ENCODE assay signal across 8 cellular contexts in the genomic region with DNA sequence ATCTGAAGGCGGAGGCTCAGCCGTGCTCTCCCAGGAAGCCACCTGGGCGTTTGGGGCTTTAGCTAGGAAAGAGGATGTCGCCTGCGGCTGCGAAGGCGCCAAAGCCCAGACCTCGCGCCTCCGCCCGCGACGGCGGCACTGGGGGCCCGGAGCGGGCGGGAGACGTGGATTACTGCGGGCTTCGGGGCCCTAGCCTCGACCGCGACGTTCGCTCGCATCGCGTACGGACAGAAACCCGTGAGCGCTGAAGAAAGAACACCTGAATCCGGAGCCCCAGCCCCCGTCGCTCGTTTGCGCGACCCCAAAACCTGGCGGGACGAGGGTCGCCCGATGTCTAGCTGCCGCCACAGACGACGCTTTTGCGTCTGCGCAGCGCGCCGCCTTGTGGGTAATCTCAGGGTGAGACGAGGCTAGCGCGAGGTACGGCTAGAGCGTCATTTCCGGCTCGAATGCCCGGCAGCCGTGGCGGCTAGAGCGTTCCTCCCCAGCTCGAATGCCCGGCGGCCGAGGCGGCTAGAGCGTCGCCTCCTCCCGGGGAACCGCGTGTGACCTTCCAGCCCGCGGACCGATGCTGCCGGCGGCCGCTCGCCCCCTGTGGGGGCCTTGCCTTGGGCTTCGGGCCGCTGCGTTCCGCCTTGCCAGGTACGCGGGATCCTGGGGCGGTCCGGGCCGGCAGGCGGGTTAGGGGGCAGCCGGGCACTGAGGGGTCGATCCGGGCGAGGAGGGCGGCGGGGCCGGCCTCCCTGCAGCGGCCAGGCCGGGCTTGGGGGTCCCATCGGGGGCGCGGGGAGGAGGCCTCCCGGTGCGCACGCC. TPM values are rescaled to one million over a fixed set of nuclear protein-coding genes. Genes with fewer than 3 reads are reported as not detected.
DNase-seq lines count a peak whose midpoint lies in the region; TF ChIP-seq lines count a peak whose summit lies in the region.

A gene (plus strand): TSS at position 434 of the 813 bp plus-strand sequence. CDS start 135 bp downstream, at position 569.

- CTCF ChIA-PET in HEK293 (lab: Yijun Ruan, JAX), result interaction anchor here (0.9 to 2.4 kb wide), 4 partner anchors 9 to 28 kb away, joined by 4 to 9 read pairs (median 4); no protein-coding TSS in a partner anchor
- CTCF ChIA-PET in SK-N-SH (lab: Yijun Ruan, JAX), result interaction anchor here (0.7 to 2.6 kb wide), 8 partner anchors 11 to 167 kb away, joined by 3 to 17 read pairs (median 4); a partner anchor contains a TSS

- H3K9me3 ChIP-seq in HEK293 (ENCODE audit: control insufficient read depth, insufficient read depth, low read depth, low read length) (no peaks in the 10 kb centered on the region), SK-N-SH (no peaks in the 10 kb centered on the region), suprapubic skin (no peaks in the 10 kb centered on the region)

- H3K36me3 ChIP-seq in HEK293 (ENCODE audit: control insufficient read depth in 2 of 2, insufficient read depth in 1 of 2, low read length in 2 of 2) (peaks cover 36 to 81% of the 10 kb centered on the region in 2 experiments), SK-N-SH (replicated peaks in 1 of 2; ENCODE audit: control insufficient read depth in 1 of 2, insufficient read depth in 2 of 2, low read length in 1 of 2) (peaks cover 53 to 65% of the 10 kb centered on the region in 2 experiments), suprapubic skin (peaks cover 66% of the 10 kb centered on the region)

- peak; percentile 96 for DNase-seq in GM03348 (ENCODE audit: low spot score)
- peak; percentile 96 for DNase-seq in NB4 (ENCODE audit: low read depth)
- peak; percentile 100 for DNase-seq in SK-N-SH
- peak; percentile 88 for DNase-seq in activated naive CD4-positive, alpha-beta T cell treated with anti-CD3 and anti-CD28 coated beads, Interleukin-2, amount 50 U/mL, for 16 hours
- peak; percentile 50 for DNase-seq in glomerular endothelial cell (ENCODE audit: extremely low read depth, low read depth, low spot score)
- DNase-seq in occipital lobe (lab: John Stamatoyannopoulos, UW), result peak; percentile 86
- DNase-seq in suprapubic skin (ENCODE audit: low spot score in 2 of 2), result peak; percentile 94 to 97

- POLR2A ChIA-PET in HEK293 (lab: Yijun Ruan, JAX) (interaction anchor here (0.6 to 4.0 kb wide), 44 partner anchors 9 to 480 kb away, joined by 3 to 109 read pairs (median 5); a partner anchor contains a TSS), SK-N-SH (lab: Yijun Ruan, JAX) (interaction anchor here (0.7 to 4.1 kb wide), 18 partner anchors 8 to 403 kb away, joined by 3 to 33 read pairs (median 4); a partner anchor contains a TSS)

- H4K20me1 ChIP-seq in SK-N-SH (ENCODE audit: insufficient read depth), result peaks cover 32% of the 10 kb centered on the region

- H3K27ac ChIP-seq in HEK293 (ENCODE audit: extremely low read depth, low read depth, low read length) (peak within 1 kb of the TSS; percentile 97), SK-N-SH (ENCODE audit: low read depth in 2 of 2, low read length in 1 of 2) (peak within 1 kb of the TSS; percentile 78 to 84), suprapubic skin (peak within 1 kb of the TSS; percentile 96)

- no peak for TF ChIP-seq RAD21 in SK-N-SH (IDR thresholded peaks at IDR 0.05; ENCODE audit: low read length)

- no peaks in the 10 kb centered on the region for H3K9me2 ChIP-seq in SK-N-SH

- TF ChIP-seq CTCF in HEK293 (tag by site-specific recombination; IDR thresholded peaks at IDR 0.05), result peak; percentile 77
- TF ChIP-seq CTCF in NB4 (IDR thresholded peaks at IDR 0.05; ENCODE audit: low read depth, low read length), result no peak
- no peak for TF ChIP-seq CTCF in SK-N-SH (IDR thresholded peaks at IDR 0.05)
- TF ChIP-seq CTCF in suprapubic skin (IDR thresholded peaks at IDR 0.05), result peak; percentile 18 to 42

- H3K4me2 ChIP-seq in SK-N-SH, result peak within 1 kb of the TSS; percentile 97

- TF ChIP-seq POLR2A in NB4 (IDR thresholded peaks at IDR 0.05; ENCODE audit: extremely low read depth, insufficient read length), result peak; percentile 95
- peak; percentile 66 to 69 for TF ChIP-seq POLR2A in suprapubic skin (IDR thresholded peaks at IDR 0.05)

- peaks cover 79% of the 10 kb centered on the region for H3K79me2 ChIP-seq in SK-N-SH (ENCODE audit: insufficient read depth)

- H3K27me3 ChIP-seq in SK-N-SH (ENCODE audit: insufficient read depth), result no peaks in the 10 kb centered on the region
- no peaks in the 10 kb centered on the region for H3K27me3 ChIP-seq in suprapubic skin

- H3K4me3 ChIP-seq in HEK293 (ENCODE audit: low read depth, low read length), result peak within 1 kb of the TSS; percentile 73
- peak within 1 kb of the TSS; percentile 95 for H3K4me3 ChIP-seq in NB4 (ENCODE audit: low read depth, low read length)
- peak within 1 kb of the TSS; percentile 86 to 95 for H3K4me3 ChIP-seq in SK-N-SH (ENCODE audit: low read depth in 2 of 2, low read length in 1 of 2)
- H3K4me3 ChIP-seq in suprapubic skin, result peak within 1 kb of the TSS; percentile 99

- H3K4me1 ChIP-seq in HEK293 (ENCODE audit: control insufficient read depth, insufficient read depth, low read length) (peaks cover 6% of the 10 kb centered on the region; the same call in 1 of the 2 replicates), SK-N-SH (ENCODE audit: control insufficient read depth in 1 of 2, insufficient read depth in 2 of 2, low read depth in 1 of 2, low read length in 1 of 2) (peaks cover 14 to 29% of the 10 kb centered on the region in 2 experiments; a peak in 3 of 4 replicates), suprapubic skin (peaks cover 39% of the 10 kb centered on the region)

- H2AFZ ChIP-seq in SK-N-SH (ENCODE audit: low read depth), result 0 out of 2 replicates have a peak within 1 kb of the TSS, but pooled peaks have one; percentile 29

- TF ChIP-seq EP300 in SK-N-SH (IDR thresholded peaks at IDR 0.05; ENCODE audit: borderline replicate concordance in 1 of 2, low read depth in 1 of 2, low read length in 1 of 2) (no peak), suprapubic skin (IDR thresholded peaks at IDR 0.05) (no peak)

- H3F3A ChIP-seq in SK-N-SH (replicated peaks; ENCODE audit: insufficient read depth), result peaks cover 53% of the 10 kb centered on the region

- WGBS in SK-N-SH (ENCODE audit: low lambda C conversion rate), result under 1% methylated on average over 66 of the region's 102 CpGs
- 1% methylated on average over 38 of the region's 102 CpGs for WGBS in suprapubic skin

- peak within 1 kb of the TSS; percentile 98 for H3K9ac ChIP-seq in SK-N-SH

TF ChIP-seq in HEK293, 187 proteins besides CTCF, POLR2A, EP300 and RAD21 (continues in another document):
- peak; percentile 66; the same call in 1 of the 2 replicates for TF ChIP-seq ZBTB21 (tag by site-specific recombination; IDR thresholded peaks at IDR 0.05)
- TF ChIP-seq TCF7L2 (IDR thresholded peaks at IDR 0.05; ENCODE audit: borderline replicate concordance, low read depth, low read length), result no peak
- no peak for TF ChIP-seq ZNF112 (tag by site-specific recombination; IDR thresholded peaks at IDR 0.05)
- TF ChIP-seq SP2 (tag by site-specific recombination; IDR thresholded peaks at IDR 0.05), result peak; percentile 80
- no peak for TF ChIP-seq ZNF202 (tag by site-specific recombination; IDR thresholded peaks at IDR 0.05; ENCODE audit: borderline replicate concordance)
- no peak for TF ChIP-seq ZNF600 (tag by site-specific recombination; IDR thresholded peaks at IDR 0.05)
- TF ChIP-seq RBAK (tag by site-specific recombination; IDR thresholded peaks at IDR 0.05), result no peak
- TF ChIP-seq KLF1 (tag by site-specific recombination; IDR thresholded peaks at IDR 0.05), result no peak; the same call in 1 of the 2 replicates
- TF ChIP-seq, protein P1, sequence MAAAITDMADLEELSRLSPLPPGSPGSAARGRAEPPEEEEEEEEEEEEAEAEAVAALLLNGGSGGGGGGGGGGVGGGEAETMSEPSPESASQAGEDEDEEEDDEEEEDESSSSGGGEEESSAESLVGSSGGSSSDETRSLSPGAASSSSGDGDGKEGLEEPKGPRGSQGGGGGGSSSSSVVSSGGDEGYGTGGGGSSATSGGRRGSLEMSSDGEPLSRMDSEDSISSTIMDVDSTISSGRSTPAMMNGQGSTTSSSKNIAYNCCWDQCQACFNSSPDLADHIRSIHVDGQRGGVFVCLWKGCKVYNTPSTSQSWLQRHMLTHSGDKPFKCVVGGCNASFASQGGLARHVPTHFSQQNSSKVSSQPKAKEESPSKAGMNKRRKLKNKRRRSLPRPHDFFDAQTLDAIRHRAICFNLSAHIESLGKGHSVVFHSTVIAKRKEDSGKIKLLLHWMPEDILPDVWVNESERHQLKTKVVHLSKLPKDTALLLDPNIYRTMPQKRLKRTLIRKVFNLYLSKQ (tag by site-specific recombination; IDR thresholded peaks at IDR 0.05; ENCODE audit: borderline replicate concordance), result no peak

TF ChIP-seq in SK-N-SH, 30 proteins besides CTCF, POLR2A, EP300 and RAD21 (continues in another document):
- TF ChIP-seq SIN3A (IDR thresholded peaks at IDR 0.05; ENCODE audit: borderline replicate concordance, low read depth, low read length) (peak; percentile 98), TAF1 (IDR thresholded peaks at IDR 0.05; ENCODE audit: borderline replicate concordance, low read depth, low read length) (peak; percentile 96), FOXJ3 (CRISPR knock-in tag; IDR thresholded peaks at IDR 0.05) (no peak), YY1 (IDR thresholded peaks at IDR 0.05; ENCODE audit: low read depth) (peak; percentile 43), POLR2AphosphoS5 (IDR thresholded peaks at IDR 0.05; ENCODE audit: low read depth, low read length) (peak; percentile 94), EZH2phosphoT487 (IDR thresholded peaks at IDR 0.05; ENCODE audit: borderline replicate concordance, low read depth) (no peak), JUND (IDR thresholded peaks at IDR 0.05) (no peak), TCF12 (IDR thresholded peaks at IDR 0.05) (no peak; the same call in 1 of the 2 replicates), GATA2 (CRISPR knock-in tag; IDR thresholded peaks at IDR 0.05) (no peak), SMC3 (IDR thresholded peaks at IDR 0.05; ENCODE audit: low read depth, low read length) (no peak)
- TF ChIP-seq, protein P2, sequence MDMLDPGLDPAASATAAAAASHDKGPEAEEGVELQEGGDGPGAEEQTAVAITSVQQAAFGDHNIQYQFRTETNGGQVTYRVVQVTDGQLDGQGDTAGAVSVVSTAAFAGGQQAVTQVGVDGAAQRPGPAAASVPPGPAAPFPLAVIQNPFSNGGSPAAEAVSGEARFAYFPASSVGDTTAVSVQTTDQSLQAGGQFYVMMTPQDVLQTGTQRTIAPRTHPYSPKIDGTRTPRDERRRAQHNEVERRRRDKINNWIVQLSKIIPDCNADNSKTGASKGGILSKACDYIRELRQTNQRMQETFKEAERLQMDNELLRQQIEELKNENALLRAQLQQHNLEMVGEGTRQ (IDR thresholded peaks at IDR 0.05; ENCODE audit: borderline replicate concordance, low read depth, low read length), result no peak

RNA-seq across cellular contexts. Expression of the gene that starts here (rescaled TPM):
- 255 and 322 TPM in 2 replicates for polyA plus RNA-seq in SK-N-SH (2012; rRNA removed)
- 191 and 244 TPM in 2 replicates for polyA plus RNA-seq in SK-N-SH (2012; cell fraction: cytosol; rRNA removed)
- 113 and 204 TPM in 2 replicates for polyA plus RNA-seq in SK-N-SH (2012; cell fraction: nucleus; rRNA removed)
- 75.4 and 84.5 TPM in 2 replicates for total RNA-seq in glomerular endothelial cell
- 4.7 TPM for total RNA-seq in occipital lobe
- total RNA-seq in suprapubic skin, result 10 to 100 TPM; 27.6 to 65.7 (median 52.1) TPM

Comparison
In these comparisons a context has a peak if more than half of its experiments do, and no peak if none do; other contexts are left out.
1. Peak in every context shown above with its lines: DNase-seq, H3K4me3 ChIP-seq and H3K27ac ChIP-seq.
2. DNase-seq: peak in every context shown above with its lines; median percentile 100 in SK-N-SH; 96 in GM03348; 96 in NB4; 96 in suprapubic skin; 88 in activated naive CD4-positive, alpha-beta T cell treated with anti-CD3 and anti-CD28 coated beads, Interleukin-2, amount 50 U/mL, for 16 hours; 86 in occipital lobe; 50 in glomerular endothelial cell.
3. CTCF ChIP-seq: peak in HEK293 (single experiment) and suprapubic skin (2 of 2); none in NB4 (single experiment) and SK-N-SH (single experiment).